Comparison of ENCODE assay signal across 9 cellular contexts in the genomic region with DNA sequence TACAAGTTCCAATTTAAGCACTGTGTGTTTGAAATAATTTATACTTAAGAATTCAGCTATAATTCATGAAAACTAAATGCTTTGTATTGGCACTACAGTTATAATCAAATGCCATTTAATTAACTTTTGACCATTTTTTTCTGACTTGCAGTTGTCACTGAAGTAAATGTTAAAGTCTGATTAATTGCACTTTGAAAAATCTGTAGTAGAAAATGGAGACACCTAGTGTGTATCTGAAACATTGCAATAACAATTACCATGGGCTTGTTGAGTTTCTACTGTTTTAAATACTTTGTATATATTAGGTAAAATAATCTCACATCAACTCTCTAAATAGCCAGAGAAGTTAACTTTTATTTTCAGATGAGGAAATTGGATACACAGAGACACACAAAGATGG.
DNase-seq lines count a peak whose midpoint lies in the region; ATAC-seq and TF ChIP-seq lines count a peak whose summit lies in the region.
"Had no signal": no experiment of that assay in that cellular context is flagged by ENCODE, and none has a peak within 500 bp of the region (broad histone marks: within the 10 kb centered on the region; RNA-seq: fewer than 3 reads in every experiment).

No MANE protein-coding gene starts in this region.

- H3K4me1 ChIP-seq in HCT116 (ENCODE audit: control insufficient read depth in 1 of 2, insufficient read depth in 2 of 2, low read length in 2 of 2), result no peaks in the 10 kb centered on the region

- DNase-seq in DMS114 treated with DMSO at 0.1 percent for 48 hours (lab: John Stamatoyannopoulos, UW; ENCODE audit: unreplicated experiment) (peak; percentile 5), HCT116 (ENCODE audit: low read depth, low spot score) (no peak), SKM-1 treated with dmso at 0.1 percent for 144 hours (lab: John Stamatoyannopoulos, UW; ENCODE audit: unreplicated experiment) (peak; percentile 22), inferior parietal cortex (ENCODE audit: extremely low spot score) (peak; percentile 6), NCI-H1436 (lab: John Stamatoyannopoulos, UW) (no peak), cerebellar nuclear complex (lab: John Stamatoyannopoulos, UW) (no peak), NCI-H2029 treated with DMSO at 0.1 percent for 48 hours (lab: John Stamatoyannopoulos, UW) (no peak)
- DNase-seq: NCI-H187 had no signal

- H3K4me3 ChIP-seq in HCT116 (replicated peaks in 1 of 2; ENCODE audit: low read depth in 1 of 2, low read length in 2 of 2), result no peak overlapping the region

- no peaks in the 10 kb centered on the region for H3K9me2 ChIP-seq in HCT116 (ENCODE audit: insufficient read depth)

- no TSS peak for BruUV-seq in HCT116 (replicated peaks; lab: Mats Ljungman, UMichigan)

- no peaks in the 10 kb centered on the region for H4K20me1 ChIP-seq in HCT116 (ENCODE audit: insufficient read depth)

- TF ChIP-seq POLR2A in HCT116 (IDR thresholded peaks at IDR 0.05; ENCODE audit: borderline replicate concordance, extremely low read depth, insufficient read depth, insufficient read length), result no peak

- no peaks in the 10 kb centered on the region for H3K79me2 ChIP-seq in HCT116 (ENCODE audit: insufficient read depth, low read length)

- H3K27ac ChIP-seq in HCT116 (ENCODE audit: low read depth, low read length), result no peak overlapping the region

- POLR2A ChIA-PET in HCT116 (lab: Charles Lee), result no interaction called here

- CTCF ChIA-PET in HCT116 (lab: Charles Lee), result no interaction called here

- intact Hi-C loops in HCT116 (cut with micrococcal nuclease), result loop anchor here (10.0 kb wide), 2 partner anchors 635 to 1215 kb away; no protein-coding TSS in a partner anchor

- ATAC-seq in HCT116, result no peak
- no peak for ATAC-seq in HG02623 (IDR thresholded peaks at IDR 0.05; ENCODE audit: unreplicated experiment)

- TF ChIP-seq RAD21 in HCT116 (IDR thresholded peaks at IDR 0.05; ENCODE audit: low read depth), result peak; percentile 63

- RAD21 ChIA-PET in HCT116 (lab: Charles Lee; ENCODE audit: low non-redundant PET in 1 of 2, low total read pairs in 2 of 2, uncharacterized antibody in 2 of 2, unreplicated experiment in 2 of 2), result no interaction called here

- no peaks in the 10 kb centered on the region for H3K27me3 ChIP-seq in HCT116 (ENCODE audit: insufficient read depth, low read length)

- H3K36me3 ChIP-seq in HCT116 (ENCODE audit: control insufficient read depth in 1 of 2, insufficient read depth in 2 of 2, low read length in 2 of 2), result no peaks in the 10 kb centered on the region

- no peaks in the 10 kb centered on the region for H3K9me3 ChIP-seq in HCT116 (ENCODE audit: control insufficient read depth in 1 of 2, insufficient read depth in 1 of 2, low read depth in 1 of 2, low read length in 2 of 2)

- H3K9ac ChIP-seq in HCT116 (ENCODE audit: low read length), result no peak overlapping the region

- peak overlapping the region; percentile 98 for H2AFZ ChIP-seq in HCT116 (ENCODE audit: low read depth, low read length, poor library complexity, severe bottlenecking)

- peak; percentile 40 to 64 (median 45); a peak in 5 of 6 replicates for TF ChIP-seq CTCF in HCT116 (IDR thresholded peaks at IDR 0.05 in 2 of 3, conservative IDR thresholded peaks at IDR 0.05 in 1 of 3; ENCODE audit: borderline replicate concordance in 1 of 3, insufficient read depth in 1 of 3, low read depth in 2 of 3, low read length in 2 of 3)

- no peak overlapping the region for H3K4me2 ChIP-seq in HCT116 (ENCODE audit: low read length)

TF ChIP-seq in HCT116, 20 proteins besides CTCF, POLR2A, EP300 and RAD21:
- TF ChIP-seq JUND (IDR thresholded peaks at IDR 0.05) (no peak), ZNF274 (IDR thresholded peaks at IDR 0.05; ENCODE audit: low read depth, low read length) (no peak), EZH2 (IDR thresholded peaks at IDR 0.05) (no peak), EZH2phosphoT487 (IDR thresholded peaks at IDR 0.05; ENCODE audit: borderline replicate concordance) (no peak), FOSL1 (IDR thresholded peaks at IDR 0.05; ENCODE audit: low read depth) (no peak), YY1 (IDR thresholded peaks at IDR 0.05; ENCODE audit: extremely low read depth, insufficient replicate concordance, low read depth, low read length) (no peak), EGR1 (IDR thresholded peaks at IDR 0.05; ENCODE audit: low read depth) (no peak), SIN3A (IDR thresholded peaks at IDR 0.05; ENCODE audit: low read depth) (no peak), TCF7L2 (IDR thresholded peaks at IDR 0.05; ENCODE audit: borderline replicate concordance, extremely low read depth, insufficient read depth, insufficient read length) (no peak), POLR2AphosphoS5 (IDR thresholded peaks at IDR 0.05; ENCODE audit: low read depth, low read length) (no peak), ELF1 (IDR thresholded peaks at IDR 0.05; ENCODE audit: borderline replicate concordance, low read depth) (no peak), SRF (IDR thresholded peaks at IDR 0.05; ENCODE audit: low read depth) (no peak), CEBPB (IDR thresholded peaks at IDR 0.05; ENCODE audit: low read depth) (no peak)
- TF ChIP-seq, protein P1, sequence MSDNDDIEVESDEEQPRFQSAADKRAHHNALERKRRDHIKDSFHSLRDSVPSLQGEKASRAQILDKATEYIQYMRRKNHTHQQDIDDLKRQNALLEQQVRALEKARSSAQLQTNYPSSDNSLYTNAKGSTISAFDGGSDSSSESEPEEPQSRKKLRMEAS (IDR thresholded peaks at IDR 0.05), result no peak
- TF ChIP-seq, protein P2, sequence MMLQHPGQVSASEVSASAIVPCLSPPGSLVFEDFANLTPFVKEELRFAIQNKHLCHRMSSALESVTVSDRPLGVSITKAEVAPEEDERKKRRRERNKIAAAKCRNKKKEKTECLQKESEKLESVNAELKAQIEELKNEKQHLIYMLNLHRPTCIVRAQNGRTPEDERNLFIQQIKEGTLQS (IDR thresholded peaks at IDR 0.05), result no peak
- TF ChIP-seq, protein P3, sequence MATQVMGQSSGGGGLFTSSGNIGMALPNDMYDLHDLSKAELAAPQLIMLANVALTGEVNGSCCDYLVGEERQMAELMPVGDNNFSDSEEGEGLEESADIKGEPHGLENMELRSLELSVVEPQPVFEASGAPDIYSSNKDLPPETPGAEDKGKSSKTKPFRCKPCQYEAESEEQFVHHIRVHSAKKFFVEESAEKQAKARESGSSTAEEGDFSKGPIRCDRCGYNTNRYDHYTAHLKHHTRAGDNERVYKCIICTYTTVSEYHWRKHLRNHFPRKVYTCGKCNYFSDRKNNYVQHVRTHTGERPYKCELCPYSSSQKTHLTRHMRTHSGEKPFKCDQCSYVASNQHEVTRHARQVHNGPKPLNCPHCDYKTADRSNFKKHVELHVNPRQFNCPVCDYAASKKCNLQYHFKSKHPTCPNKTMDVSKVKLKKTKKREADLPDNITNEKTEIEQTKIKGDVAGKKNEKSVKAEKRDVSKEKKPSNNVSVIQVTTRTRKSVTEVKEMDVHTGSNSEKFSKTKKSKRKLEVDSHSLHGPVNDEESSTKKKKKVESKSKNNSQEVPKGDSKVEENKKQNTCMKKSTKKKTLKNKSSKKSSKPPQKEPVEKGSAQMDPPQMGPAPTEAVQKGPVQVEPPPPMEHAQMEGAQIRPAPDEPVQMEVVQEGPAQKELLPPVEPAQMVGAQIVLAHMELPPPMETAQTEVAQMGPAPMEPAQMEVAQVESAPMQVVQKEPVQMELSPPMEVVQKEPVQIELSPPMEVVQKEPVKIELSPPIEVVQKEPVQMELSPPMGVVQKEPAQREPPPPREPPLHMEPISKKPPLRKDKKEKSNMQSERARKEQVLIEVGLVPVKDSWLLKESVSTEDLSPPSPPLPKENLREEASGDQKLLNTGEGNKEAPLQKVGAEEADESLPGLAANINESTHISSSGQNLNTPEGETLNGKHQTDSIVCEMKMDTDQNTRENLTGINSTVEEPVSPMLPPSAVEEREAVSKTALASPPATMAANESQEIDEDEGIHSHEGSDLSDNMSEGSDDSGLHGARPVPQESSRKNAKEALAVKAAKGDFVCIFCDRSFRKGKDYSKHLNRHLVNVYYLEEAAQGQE (IDR thresholded peaks at IDR 0.05; ENCODE audit: low read depth), result no peak

Comparison
In these comparisons a context has a peak if more than half of its experiments do, and no peak if none do; other contexts are left out.
1. DNase-seq: peak in DMS114 treated with DMSO at 0.1 percent for 48 hours (single experiment), SKM-1 treated with dmso at 0.1 percent for 144 hours (single experiment) and inferior parietal cortex (single experiment); none in HCT116 (single experiment), NCI-H1436 (single experiment), cerebellar nuclear complex (0 of 2) and NCI-H2029 treated with DMSO at 0.1 percent for 48 hours (single experiment).